ENCODE assay signal across 9 cellular contexts in genomic region chr10:11164806-11165590, GRCh38.
DNase-seq lines count a peak whose midpoint lies in the region; ATAC-seq and TF ChIP-seq lines count a peak whose summit lies in the region.
"Had no signal": no experiment of that assay in that cellular context is flagged by ENCODE, and none has a peak within 500 bp of the region (broad histone marks: within the 10 kb centered on the region; RNA-seq: fewer than 3 reads in every experiment).

No MANE protein-coding gene starts in this region.

- CTCF ChIA-PET in Caco-2 (lab: Charles Lee): no interaction called here

- intact Hi-C loops in Caco-2 (cut with micrococcal nuclease; ENCODE audit: unreplicated experiment): no loop called here

- H3K27ac ChIP-seq in HUES64 (ENCODE audit: low read depth, low read length): no peak overlapping the region
- H3K27ac ChIP-seq: A549 had no signal

- TF ChIP-seq CTCF in chondrocyte (IDR thresholded peaks at IDR 0.05) (no peak), Caco-2 (IDR thresholded peaks at IDR 0.05; ENCODE audit: insufficient read depth in 1 of 2, low read depth in 1 of 2, low read length in 1 of 2, severe bottlenecking in 1 of 2, unreplicated experiment in 1 of 2) (no peak)

- H3K9me3 Mint-ChIP-seq in chondrocyte (ENCODE audit: low read depth) (peaks cover 5% of the 10 kb centered on the region), Caco-2 (ENCODE audit: unreplicated experiment) (peaks cover 21% of the 10 kb centered on the region)

- no peaks in the 10 kb centered on the region; the same call in none of the 2 replicates for H3K27me3 ChIP-seq in HUES64 (ENCODE audit: insufficient read depth, low read length)
- no peaks in the 10 kb centered on the region for H3K27me3 ChIP-seq in Caco-2 (replicated peaks; ENCODE audit: control insufficient read depth, insufficient read depth, low read length)

- 2% methylated on average over 38 of the region's 38 CpGs for WGBS in HUES64

- DNase-seq in NCI-H345 (lab: John Stamatoyannopoulos, UW): peak; percentile 46
- DNase-seq in NCI-H345 treated with DMSO at 0.1 percent for 48 hours (lab: John Stamatoyannopoulos, UW; ENCODE audit: unreplicated experiment): no peak
- no peak for DNase-seq in chondrocyte (ENCODE audit: low spot score)
- DNase-seq in left lobe of liver (ENCODE audit: low spot score): no peak
- peak; percentile 73 for DNase-seq in stimulated activated CD4-positive, alpha-beta T cell treated with anti-CD3 and anti-CD28 coated beads, Interleukin-2, amount 100 ng/mL, for 24 hours
- no peak for DNase-seq in Caco-2

- peak overlapping the region; percentile 53 for H3K9ac ChIP-seq in HUES64 (ENCODE audit: low read depth, low read length)

- H3K9me3 ChIP-seq in HUES64 (ENCODE audit: insufficient read depth, low read depth, low read length): no peaks in the 10 kb centered on the region; the same call in 1 of the 2 replicates
- H3K9me3 ChIP-seq in Caco-2: peaks cover 7% of the 10 kb centered on the region; the same call in 1 of the 2 replicates
- H3K9me3 ChIP-seq: A549 had no signal

- H3K4me1 ChIP-seq in HUES64 (ENCODE audit: insufficient read depth, low read length) (peaks cover 34% of the 10 kb centered on the region), Caco-2 (no peaks in the 10 kb centered on the region)
- H3K4me1 ChIP-seq: A549 had no signal

- POLR2A ChIA-PET in Caco-2 (lab: Charles Lee): interaction anchor here (0.7 kb wide), 1 partner anchor 1620 kb away, joined by 13 read pairs; no protein-coding TSS in a partner anchor

- no TSS peak for BruUV-seq in Caco-2 (replicated peaks; lab: Mats Ljungman, UMichigan)

- peak overlapping the region; percentile 87 for H3K4me3 Mint-ChIP-seq in chondrocyte (ENCODE audit: unreplicated experiment)
- no peak overlapping the region for H3K4me3 Mint-ChIP-seq in Caco-2 (ENCODE audit: unreplicated experiment)

- H3K36me3 ChIP-seq in HUES64 (ENCODE audit: insufficient read depth, low read length): no peaks in the 10 kb centered on the region
- no peaks in the 10 kb centered on the region for H3K36me3 ChIP-seq in Caco-2 (ENCODE audit: control insufficient read depth, insufficient read depth, low read length)

- H3K4me1 Mint-ChIP-seq in chondrocyte (ENCODE audit: low read depth) (peaks cover 24% of the 10 kb centered on the region), Caco-2 (ENCODE audit: low read depth, unreplicated experiment) (no peaks in the 10 kb centered on the region)

- H3K27me3 Mint-ChIP-seq in chondrocyte (ENCODE audit: low read depth) (no peaks in the 10 kb centered on the region), Caco-2 (ENCODE audit: insufficient read depth, unreplicated experiment) (peaks cover 27% of the 10 kb centered on the region)

- H3K36me3 Mint-ChIP-seq in chondrocyte (ENCODE audit: low read depth): peaks cover 3% of the 10 kb centered on the region
- no peaks in the 10 kb centered on the region for H3K36me3 Mint-ChIP-seq in Caco-2 (ENCODE audit: insufficient read depth, unreplicated experiment)

- peak; percentile 54 to 55 for ATAC-seq in activated CD4-positive, CD25-positive, alpha-beta regulatory T cell treated with anti-CD3 and anti-CD28 coated beads, Interleukin-2, amount 50 U/mL, for 24 hours
- peak; percentile 35 for ATAC-seq in left lobe of liver
- ATAC-seq: A549 had no signal

- H3K27ac Mint-ChIP-seq in chondrocyte (ENCODE audit: unreplicated experiment) (peak overlapping the region; percentile 43), Caco-2 (ENCODE audit: unreplicated experiment) (no peak overlapping the region)

- H3K4me3 ChIP-seq in HUES64 (ENCODE audit: low read length) (peak overlapping the region; percentile 84), Caco-2 (ENCODE audit: low read depth, low read length) (no peak overlapping the region)
- H3K4me3 ChIP-seq: A549 had no signal

Comparison
In these comparisons a context has a peak if more than half of its experiments do, and no peak if none do; other contexts are left out.
1. DNase-seq: peak in NCI-H345 (single experiment) and stimulated activated CD4-positive, alpha-beta T cell treated with anti-CD3 and anti-CD28 coated beads, Interleukin-2, amount 100 ng/mL, for 24 hours (2 of 2); none in NCI-H345 treated with DMSO at 0.1 percent for 48 hours (single experiment), chondrocyte (single experiment), left lobe of liver (single experiment) and Caco-2 (0 of 2).